In genomic region chr7:76302299-76303056, GRCh38 we compare ENCODE assay signal across 8 cellular contexts. TPM values are rescaled to one million over a fixed set of nuclear protein-coding genes. Genes with fewer than 3 reads are reported as not detected.
A peak's percentile ranks its signal among the peaks of the same experiment; 100 is the strongest.
DNase-seq lines count a peak whose midpoint lies in the region; ATAC-seq, FAIRE-seq and TF ChIP-seq lines count a peak whose summit lies in the region.

Gene HSPB1 (plus strand): TSS chr7:76302673. CDS start chr7:76302713, 40 bp downstream.

- ATAC-seq in GM19035 (IDR thresholded peaks at IDR 0.05; ENCODE audit: unreplicated experiment): peak; percentile 48
- ATAC-seq in stimulated activated memory B cell treated with anti-CD40 and anti-IgM and Interleukin-4, amounts not matched to agents 10 μg/mL and 1 μg/mL and 100 μg/mL, for 72 hours: peak; percentile 80

- H3K9me1 ChIP-seq in endothelial cell of umbilical vein (replicated peaks; ENCODE audit: control insufficient read depth, extremely low read depth, insufficient read depth, low read length): no peaks in the 10 kb centered on the region

- H3K27me3 ChIP-seq in NT2/D1 (ENCODE audit: insufficient read depth, insufficient read length) (no peaks in the 10 kb centered on the region), endothelial cell of umbilical vein (ENCODE audit: control insufficient read depth in 2 of 2, insufficient read depth in 2 of 2, low read length in 2 of 2) (no peaks in the 10 kb centered on the region)

- H3K27ac ChIP-seq in endothelial cell of umbilical vein (ENCODE audit: insufficient read depth, low read depth, low read length): peak within 1 kb of the TSS; percentile 73

- H3K4me3 ChIP-seq in NT2/D1 (ENCODE audit: insufficient read length, low read depth) (peak within 1 kb of the TSS; percentile 80), endothelial cell of umbilical vein (replicated peaks in 1 of 3; ENCODE audit: insufficient read depth in 1 of 3, low read depth in 1 of 3, low read length in 3 of 3) (peak within 1 kb of the TSS; percentile 79 to 97 (median 84))

- peaks cover 12% of the 10 kb centered on the region for H3K36me3 ChIP-seq in NT2/D1 (ENCODE audit: insufficient read depth, insufficient read length, low read length)
- H3K36me3 ChIP-seq in endothelial cell of umbilical vein (ENCODE audit: control insufficient read depth in 2 of 2, extremely low read depth in 1 of 2, insufficient read depth in 2 of 2, low read length in 2 of 2): peaks cover 7 to 10% of the 10 kb centered on the region in 2 experiments

- peak within 1 kb of the TSS; percentile 84 for H3K27ac Mint-ChIP-seq in stimulated activated memory B cell treated with anti-CD40 and anti-IgM and Interleukin-4, amounts not matched to agents 10 μg/mL and 1 μg/mL and 100 μg/mL, for 72 hours

- H4K20me1 ChIP-seq in endothelial cell of umbilical vein (replicated peaks; ENCODE audit: control insufficient read depth, extremely low read depth, insufficient read depth, low read length): no peaks in the 10 kb centered on the region

- H2AFZ ChIP-seq in endothelial cell of umbilical vein (ENCODE audit: low read depth, low read length): peak within 1 kb of the TSS; percentile 53

- H3K9ac ChIP-seq in NT2/D1 (ENCODE audit: insufficient read length, low read depth) (peak within 1 kb of the TSS; percentile 92), endothelial cell of umbilical vein (replicated peaks; ENCODE audit: extremely low read depth, insufficient read depth, low read length) (peak within 1 kb of the TSS; percentile 87)

- CTCF ChIA-PET in endothelial cell of umbilical vein (lab: Charles Lee): interaction anchor here (1.3 to 2.6 kb wide), 2 partner anchors 11 to 12 kb away, joined by 6 to 30 read pairs; no protein-coding TSS in a partner anchor

- H3K9me3 ChIP-seq in NT2/D1 (ENCODE audit: insufficient read depth, low read length): no peaks in the 10 kb centered on the region
- no peaks in the 10 kb centered on the region for H3K9me3 ChIP-seq in endothelial cell of umbilical vein (replicated peaks; ENCODE audit: control insufficient read depth, insufficient read depth, low read length)

- POLR2A ChIA-PET in endothelial cell of umbilical vein (lab: Charles Lee): interaction anchor here (1.3 to 2.8 kb wide), 2 partner anchors 8 to 11 kb away, joined by 19 to 55 read pairs; no protein-coding TSS in a partner anchor

- intact Hi-C loops in endothelial cell of umbilical vein (cut with micrococcal nuclease): loop anchor here (1.0 kb wide), 2 partner anchors 8 to 12 kb away; no protein-coding TSS in a partner anchor

- no peaks in the 10 kb centered on the region for H3K9me3 Mint-ChIP-seq in stimulated activated memory B cell treated with anti-CD40 and anti-IgM and Interleukin-4, amounts not matched to agents 10 μg/mL and 1 μg/mL and 100 μg/mL, for 72 hours

- peak; percentile 98 for FAIRE-seq in endothelial cell of umbilical vein (lab: Jason Lieb, UNC)

- peaks cover 8% of the 10 kb centered on the region for H3K27me3 Mint-ChIP-seq in stimulated activated memory B cell treated with anti-CD40 and anti-IgM and Interleukin-4, amounts not matched to agents 10 μg/mL and 1 μg/mL and 100 μg/mL, for 72 hours

- H3K4me1 ChIP-seq in NT2/D1 (ENCODE audit: insufficient read depth, insufficient read length): peaks cover 7% of the 10 kb centered on the region
- peaks cover 19% of the 10 kb centered on the region for H3K4me1 ChIP-seq in endothelial cell of umbilical vein (ENCODE audit: control insufficient read depth, extremely low read depth, insufficient read depth, low read length)

- peaks cover 15% of the 10 kb centered on the region for H3K4me1 Mint-ChIP-seq in stimulated activated memory B cell treated with anti-CD40 and anti-IgM and Interleukin-4, amounts not matched to agents 10 μg/mL and 1 μg/mL and 100 μg/mL, for 72 hours

- DNase-seq in AG09319 (ENCODE audit: extremely low read depth, low read depth) (peak; percentile 68), HK-2 (ENCODE audit: unreplicated experiment) (peak; percentile 94), NT2/D1 (ENCODE audit: low read depth, low spot score) (no peak), activated T-cell treated with anti-CD3 and anti-CD28 coated beads for 1 hour (ENCODE audit: low read depth) (peak; percentile 61), endothelial cell of umbilical vein (ENCODE audit: low read depth, low spot score) (peak; percentile 98), mesenteric fat pad (ENCODE audit: low spot score) (peak; percentile 95)

- H3K79me2 ChIP-seq in endothelial cell of umbilical vein (ENCODE audit: control insufficient read depth, insufficient read depth, low read length): peaks cover 20% of the 10 kb centered on the region

- no peaks in the 10 kb centered on the region for H3K36me3 Mint-ChIP-seq in stimulated activated memory B cell treated with anti-CD40 and anti-IgM and Interleukin-4, amounts not matched to agents 10 μg/mL and 1 μg/mL and 100 μg/mL, for 72 hours

- peak within 1 kb of the TSS; percentile 83 for H3K4me3 Mint-ChIP-seq in stimulated activated memory B cell treated with anti-CD40 and anti-IgM and Interleukin-4, amounts not matched to agents 10 μg/mL and 1 μg/mL and 100 μg/mL, for 72 hours

- TF ChIP-seq CTCF in AG09319 (IDR thresholded peaks at IDR 0.05; ENCODE audit: low read depth, low read length) (no peak), endothelial cell of umbilical vein (IDR thresholded peaks at IDR 0.05; ENCODE audit: extremely low read depth in 1 of 2, insufficient read depth in 1 of 2, low read depth in 1 of 2, low read length in 2 of 2) (no peak)

- H3K4me2 ChIP-seq in endothelial cell of umbilical vein (ENCODE audit: insufficient read depth, low read length): peak within 1 kb of the TSS; percentile 54

- TF ChIP-seq POLR2A in endothelial cell of umbilical vein (IDR thresholded peaks at IDR 0.05; ENCODE audit: low read depth, low read length): peak; percentile 99

- TSS peak; percentile 82 for BruUV-seq in endothelial cell of umbilical vein (replicated peaks; lab: Mats Ljungman, UMichigan)

- dilution Hi-C loops in endothelial cell of umbilical vein (cut with MboI; ENCODE audit: extremely low pct_ligation_motif_present, low sequenced_read_pairs): no loop called here

TF ChIP-seq in endothelial cell of umbilical vein, 7 proteins besides CTCF, POLR2A, EP300 and RAD21:
- TF ChIP-seq, protein P1, sequence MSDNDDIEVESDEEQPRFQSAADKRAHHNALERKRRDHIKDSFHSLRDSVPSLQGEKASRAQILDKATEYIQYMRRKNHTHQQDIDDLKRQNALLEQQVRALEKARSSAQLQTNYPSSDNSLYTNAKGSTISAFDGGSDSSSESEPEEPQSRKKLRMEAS (IDR thresholded peaks at IDR 0.05; ENCODE audit: insufficient read depth, insufficient read length): no peak
- peak; percentile 100 for TF ChIP-seq POLR2AphosphoS5 (IDR thresholded peaks at IDR 0.05; ENCODE audit: insufficient read depth, low read depth, low read length)

RNA-seq across cellular contexts. Expression of gene HSPB1, which starts in this region (rescaled TPM):
- total RNA-seq in endothelial cell of umbilical vein (1,711 and 1,748 TPM in 2 replicates), mesenteric fat pad (813 TPM)
- 3,130 and 5,305 TPM in 2 replicates for polyA plus RNA-seq in endothelial cell of umbilical vein
- polyA plus RNA-seq in endothelial cell of umbilical vein (2011; cell fraction: cytosol; rRNA removed): 1,445 and 1,938 TPM in 2 replicates
- polyA plus RNA-seq in endothelial cell of umbilical vein (2011; cell fraction: nucleus; rRNA removed): 390 and 520 TPM in 2 replicates
- 685 and 1,218 TPM in 2 replicates for polyA plus RNA-seq in endothelial cell of umbilical vein (2012)
- polyA minus RNA-seq in endothelial cell of umbilical vein: 292 and 359 TPM in 2 replicates
- 138 TPM for polyA minus RNA-seq in endothelial cell of umbilical vein (2011; cell fraction: cytosol; rRNA and poly(A)+ RNA removed)
- polyA minus RNA-seq in endothelial cell of umbilical vein (2011; cell fraction: nucleus; rRNA and poly(A)+ RNA removed): 63.3 and 204 TPM in 2 replicates
